In the genomic region with DNA sequence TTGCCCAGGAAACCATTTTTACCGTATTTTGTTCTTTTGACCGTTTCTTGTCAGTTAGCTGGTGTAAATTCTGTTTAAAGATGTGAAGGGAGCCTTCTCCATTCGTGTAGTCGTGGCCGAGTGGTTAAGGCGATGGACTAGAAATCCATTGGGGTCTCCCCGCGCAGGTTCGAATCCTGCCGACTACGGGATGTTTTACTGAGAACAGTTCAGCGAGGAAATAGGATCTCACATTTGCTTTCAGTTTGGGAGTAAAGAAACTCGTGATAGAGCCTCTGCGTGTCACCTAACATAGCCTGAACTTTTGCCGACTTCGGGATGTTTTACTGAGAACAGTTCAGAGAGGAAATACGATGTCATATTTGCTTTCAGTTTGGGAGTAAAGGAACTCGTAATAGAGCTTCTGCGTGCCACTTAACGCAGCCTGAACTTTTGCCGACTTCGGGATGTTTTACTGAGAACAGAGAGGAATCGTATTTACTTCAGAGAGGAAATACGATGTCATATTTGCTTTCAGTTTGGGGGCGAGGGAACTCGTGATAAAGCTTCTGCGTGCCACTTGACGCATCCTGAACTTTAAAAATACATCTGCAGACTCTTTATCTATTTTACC, we compare ENCODE assay signal across 8 cellular contexts. TPM values are rescaled to one million over a fixed set of nuclear protein-coding genes. Genes with fewer than 3 reads are reported as not detected.
DNase-seq lines count a peak whose midpoint lies in the region; ATAC-seq, FAIRE-seq and TF ChIP-seq lines count a peak whose summit lies in the region.

No MANE protein-coding gene starts in this region.

- H3K4me3 ChIP-seq in NT2/D1 (ENCODE audit: insufficient read length, low read depth) (peak overlapping the region; percentile 74), epithelial cell of proximal tubule (ENCODE audit: low read depth, low read length) (peak overlapping the region; percentile 77)

- H3K9me3 ChIP-seq in NT2/D1 (ENCODE audit: insufficient read depth, low read length), result no peaks in the 10 kb centered on the region

- ATAC-seq in GM21423 (IDR thresholded peaks at IDR 0.05; ENCODE audit: unreplicated experiment), result peak; percentile 55

- H3K36me3 ChIP-seq in NT2/D1 (ENCODE audit: insufficient read depth, insufficient read length, low read length), result peaks cover 4% of the 10 kb centered on the region

- FAIRE-seq in HTR-8/SVneo (lab: Jason Lieb, UNC), result peak; percentile 59

- H3K4me1 ChIP-seq in NT2/D1 (ENCODE audit: insufficient read depth, insufficient read length), result no peaks in the 10 kb centered on the region

- DNase-seq in COR-L47 (lab: John Stamatoyannopoulos, UW), result peak; percentile 79
- peak; percentile 40 for DNase-seq in HTR-8/SVneo (ENCODE audit: insufficient read length, low spot score)
- no peak for DNase-seq in NT2/D1 (ENCODE audit: low read depth, low spot score)
- peak; percentile 74 for DNase-seq in activated T-cell treated with anti-CD3 and anti-CD28 coated beads for 1 hour (ENCODE audit: low read depth)
- DNase-seq in epithelial cell of proximal tubule (ENCODE audit: low read depth), result no peak
- peak; percentile 94 for DNase-seq in mucosa of gallbladder (ENCODE audit: low spot score)
- peak; percentile 78 to 81 for DNase-seq in stimulated activated CD8-positive, alpha-beta memory T cell treated with anti-CD3 and anti-CD28 coated beads, Interleukin-4, amount 100 ng/mL, for 4 hours (ENCODE audit: low read depth in 2 of 2, low spot score in 1 of 2)

- TF ChIP-seq CTCF in epithelial cell of proximal tubule (conservative IDR thresholded peaks at IDR 0.05; ENCODE audit: low read depth, low read length), result no peak

- peak overlapping the region; percentile 74 for H3K9ac ChIP-seq in NT2/D1 (ENCODE audit: insufficient read length, low read depth)

- H3K27me3 ChIP-seq in NT2/D1 (ENCODE audit: insufficient read depth, insufficient read length), result no peaks in the 10 kb centered on the region

RNA-seq across cellular contexts. Expression of a gene that starts 5.9 kb away (rescaled TPM):
- 3.7 and 5.7 TPM in 2 replicates for total RNA-seq in epithelial cell of proximal tubule
- 6.4 TPM for total RNA-seq in mucosa of gallbladder

Comparison
In these comparisons a context has a peak if more than half of its experiments do, and no peak if none do; other contexts are left out.
1. DNase-seq: peak in COR-L47 (single experiment), HTR-8/SVneo (single experiment), activated T-cell treated with anti-CD3 and anti-CD28 coated beads for 1 hour (single experiment), mucosa of gallbladder (single experiment) and stimulated activated CD8-positive, alpha-beta memory T cell treated with anti-CD3 and anti-CD28 coated beads, Interleukin-4, amount 100 ng/mL, for 4 hours (2 of 2); none in NT2/D1 (single experiment) and epithelial cell of proximal tubule (single experiment).